Comparison of ENCODE assay signal across 1 cellular context in the genomic region with DNA sequence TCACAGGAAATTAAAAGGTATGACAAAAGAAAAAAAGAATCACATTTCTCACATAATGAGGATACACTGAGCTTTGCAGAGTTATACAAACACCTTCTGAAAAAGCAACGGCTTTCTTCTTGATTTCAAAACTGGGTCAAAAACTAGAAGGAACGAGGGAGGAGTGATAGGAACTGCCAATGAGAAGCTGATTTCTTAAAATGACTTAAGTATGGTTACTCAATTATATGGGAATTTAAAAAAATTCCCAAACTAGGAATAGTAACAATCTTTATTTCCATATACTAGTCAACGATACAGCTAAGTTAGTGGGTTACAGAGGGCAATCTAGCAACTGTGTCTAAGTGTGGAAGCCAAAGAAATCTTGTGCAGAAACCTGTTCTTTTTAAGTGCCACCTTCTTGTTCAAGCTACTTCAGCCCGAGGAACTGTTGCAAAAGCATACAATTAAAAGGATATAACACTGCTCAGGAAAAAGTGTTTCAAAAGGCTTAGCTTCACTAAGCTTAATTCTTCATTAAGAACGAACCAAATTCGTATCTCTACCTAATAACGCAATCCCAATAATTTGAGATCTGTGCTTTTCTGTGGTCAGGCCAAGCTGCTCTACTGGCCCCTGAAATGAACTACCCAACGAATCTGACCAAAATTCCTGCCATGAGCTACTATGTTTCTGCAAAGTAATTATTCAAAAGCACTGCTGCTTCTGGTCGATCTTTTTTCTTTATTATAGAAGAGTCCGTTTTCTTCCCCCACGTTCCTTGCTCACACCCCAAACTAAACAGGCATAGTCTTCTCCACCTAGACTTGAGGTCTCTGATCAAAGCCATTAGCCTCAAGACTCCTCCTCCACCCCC.
TF ChIP-seq lines count a peak whose summit lies in the region.

No MANE protein-coding gene starts in this region.

TF ChIP-seq in HepG2, 621 proteins besides CTCF, POLR2A, EP300 and RAD21:
- no peak for TF ChIP-seq NR2F1 (CRISPR knock-in tag; IDR thresholded peaks at IDR 0.05)
- 0 out of 4 replicates have a peak, but pooled peaks of 1 of the 2 experiments have one; percentile 4 for TF ChIP-seq HMGXB4 (CRISPR knock-in tag; IDR thresholded peaks at IDR 0.05; ENCODE audit: borderline replicate concordance in 1 of 2, low read depth in 1 of 2)
- no peak for TF ChIP-seq ZNF414 (CRISPR knock-in tag; IDR thresholded peaks at IDR 0.05)
- TF ChIP-seq ZKSCAN5 (CRISPR knock-in tag; IDR thresholded peaks at IDR 0.05) = no peak
- no peak for TF ChIP-seq SP2 (CRISPR knock-in tag; IDR thresholded peaks at IDR 0.05)
- TF ChIP-seq ZNF30 (CRISPR knock-in tag; IDR thresholded peaks at IDR 0.05) = no peak
- TF ChIP-seq ZSCAN22 (CRISPR knock-in tag; IDR thresholded peaks at IDR 0.05) = no peak
- TF ChIP-seq DR1 (CRISPR knock-in tag; IDR thresholded peaks at IDR 0.05) = no peak
- no peak for TF ChIP-seq KDM1A (CRISPR knock-in tag; IDR thresholded peaks at IDR 0.05)
- TF ChIP-seq GATA4 (IDR thresholded peaks at IDR 0.05; ENCODE audit: borderline replicate concordance, low read depth) = no peak
- TF ChIP-seq HNF4G (IDR thresholded peaks at IDR 0.05; ENCODE audit: borderline replicate concordance, low read depth, low read length) = no peak
- TF ChIP-seq HNF4G (CRISPR knock-in tag; IDR thresholded peaks at IDR 0.05; ENCODE audit: borderline replicate concordance, low read depth) = no peak
- 0 out of 2 replicates have a peak, but pooled peaks have one; percentile 32 for TF ChIP-seq ZNF816 (CRISPR knock-in tag; IDR thresholded peaks at IDR 0.05; ENCODE audit: borderline replicate concordance)
- no peak for TF ChIP-seq ZBTB1 (CRISPR knock-in tag; IDR thresholded peaks at IDR 0.05; ENCODE audit: borderline replicate concordance)
- TF ChIP-seq, protein P1, sequence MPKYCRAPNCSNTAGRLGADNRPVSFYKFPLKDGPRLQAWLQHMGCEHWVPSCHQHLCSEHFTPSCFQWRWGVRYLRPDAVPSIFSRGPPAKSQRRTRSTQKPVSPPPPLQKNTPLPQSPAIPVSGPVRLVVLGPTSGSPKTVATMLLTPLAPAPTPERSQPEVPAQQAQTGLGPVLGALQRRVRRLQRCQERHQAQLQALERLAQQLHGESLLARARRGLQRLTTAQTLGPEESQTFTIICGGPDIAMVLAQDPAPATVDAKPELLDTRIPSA (CRISPR knock-in tag; IDR thresholded peaks at IDR 0.05; ENCODE audit: borderline replicate concordance) = no peak
- TF ChIP-seq FIP1L1 (IDR thresholded peaks at IDR 0.05; ENCODE audit: borderline replicate concordance, insufficient read depth, low read depth, low read length) = no peak
